Comparison of ENCODE assay signal across 15 cellular contexts in genomic region chr2:112642961-112643360, GRCh38. TPM values are rescaled to one million over a fixed set of nuclear protein-coding genes. Genes with fewer than 3 reads are reported as not detected.
DNase-seq lines count a peak whose midpoint lies in the region; ATAC-seq and TF ChIP-seq lines count a peak whose summit lies in the region.
"Had no signal": no experiment of that assay in that cellular context is flagged by ENCODE, and none has a peak within 500 bp of the region (broad histone marks: within the 10 kb centered on the region; RNA-seq: fewer than 3 reads in every experiment).

No MANE protein-coding gene starts in this region.

- no peak for DNase-seq in CD8-positive, alpha-beta T cell
- DNase-seq in HCT116 (ENCODE audit: low read depth, low spot score) (no peak), T-cell (no peak), myocyte (ENCODE audit: low read depth) (peak; percentile 73), vagina (ENCODE audit: extremely low spot score in 2 of 2) (no peak), NCI-H510A treated with DMSO at 0.1 percent for 48 hours (lab: John Stamatoyannopoulos, UW) (no peak), retina (no peak)
- DNase-seq: activated CD4-positive, CD25-positive, alpha-beta regulatory T cell treated with anti-CD3 and anti-CD28 coated beads, Interleukin-2, amount 50 U/mL, for 72 hours; NCI-H1105 treated with DMSO at 0.1 percent for 48 hours; NCI-H524 treated with DMSO at 0.1 percent for 48 hours; stimulated activated CD4-positive, alpha-beta T cell treated with anti-CD3 and anti-CD28 coated beads, Interleukin-4, amount 100 ng/mL, for 1 hour; T-helper 9 cell had no signal

- no TSS peak for BruUV-seq in HCT116 (replicated peaks; lab: Mats Ljungman, UMichigan)

- no peaks in the 10 kb centered on the region for H3K9me3 ChIP-seq in CD8-positive, alpha-beta T cell (ENCODE audit: low read length)
- H3K9me3 ChIP-seq in HCT116 (ENCODE audit: control insufficient read depth in 1 of 2, insufficient read depth in 1 of 2, low read depth in 1 of 2, low read length in 2 of 2): no peaks in the 10 kb centered on the region
- no peaks in the 10 kb centered on the region for H3K9me3 ChIP-seq in vagina
- H3K9me3 ChIP-seq: adrenal gland had no signal

- TF ChIP-seq CTCF in CD8-positive, alpha-beta T cell (IDR thresholded peaks at IDR 0.05): no peak
- no peak for TF ChIP-seq CTCF in HCT116 (IDR thresholded peaks at IDR 0.05 in 2 of 3, conservative IDR thresholded peaks at IDR 0.05 in 1 of 3; ENCODE audit: borderline replicate concordance in 1 of 3, insufficient read depth in 1 of 3, low read depth in 2 of 3, low read length in 2 of 3)
- no peak for TF ChIP-seq CTCF in vagina (IDR thresholded peaks at IDR 0.05)

- TF ChIP-seq RAD21 in HCT116 (IDR thresholded peaks at IDR 0.05; ENCODE audit: low read depth): no peak

- H3K4me1 ChIP-seq in CD8-positive, alpha-beta T cell (ENCODE audit: insufficient read depth, low read length): peaks cover 27% of the 10 kb centered on the region
- peaks cover 48 to 66% of the 10 kb centered on the region in 2 experiments for H3K4me1 ChIP-seq in HCT116 (ENCODE audit: control insufficient read depth in 1 of 2, insufficient read depth in 2 of 2, low read length in 2 of 2)
- H3K4me1 ChIP-seq in vagina: peaks cover 29% of the 10 kb centered on the region

- H2AFZ ChIP-seq in HCT116 (ENCODE audit: low read depth, low read length, poor library complexity, severe bottlenecking): no peak overlapping the region

- H3K79me2 ChIP-seq in HCT116 (ENCODE audit: insufficient read depth, low read length): peaks cover 22% of the 10 kb centered on the region

- RAD21 ChIA-PET in HCT116 (lab: Charles Lee; ENCODE audit: low non-redundant PET in 1 of 2, low total read pairs in 2 of 2, uncharacterized antibody in 2 of 2, unreplicated experiment in 2 of 2): no interaction called here

- no peak overlapping the region for H3K4me3 ChIP-seq in CD8-positive, alpha-beta T cell (ENCODE audit: low read depth, low read length)
- H3K4me3 ChIP-seq in HCT116 (replicated peaks in 1 of 2; ENCODE audit: low read depth in 1 of 2, low read length in 2 of 2): no peak overlapping the region
- no peak overlapping the region for H3K4me3 ChIP-seq in vagina
- H3K4me3 ChIP-seq: adrenal gland had no signal

- H3K4me1 Mint-ChIP-seq in CD8-positive, alpha-beta T cell (ENCODE audit: low read depth): peaks cover 38% of the 10 kb centered on the region
- peaks cover 30 to 37% (median 30%) of the 10 kb centered on the region in 3 donors for H3K4me1 Mint-ChIP-seq in T-cell

- H3K27ac Mint-ChIP-seq in CD8-positive, alpha-beta T cell: peak overlapping the region; percentile 11
- H3K27ac Mint-ChIP-seq in T-cell: peak overlapping the region; percentile 23 to 57
- H3K27ac Mint-ChIP-seq: activated T-helper 2 cell treated with anti-CD3 and anti-CD28 coated beads, Interferon-gamma antibody, Interleukin-2, Interleukin-4, amounts not matched to agents 10 μg/mL and 5 μg/mL and 100 μg/mL, durations not matched to agents 14 hours and 24 hours and 36 hours had no signal

- peak overlapping the region; percentile 95 for H3K4me2 ChIP-seq in HCT116 (ENCODE audit: low read length)

- CTCF ChIA-PET in CD8-positive, alpha-beta T cell (lab: Charles Lee): interaction anchor here (0.6 to 10.8 kb wide), 3 partner anchors 13 to 57 kb away, joined by 3 to 180 read pairs (median 6); no protein-coding TSS in a partner anchor
- CTCF ChIA-PET in HCT116 (lab: Charles Lee) (interaction anchor here (0.7 kb wide), 1 partner anchor 19 kb away, joined by 3 read pairs; no protein-coding TSS in a partner anchor), T-cell (lab: Charles Lee) (interaction anchor here in 1 of 2 donors (1.3 kb wide), 1 partner anchor 12 kb away, joined by 3 read pairs; no protein-coding TSS in a partner anchor)

- no peak for ATAC-seq in CD8-positive, alpha-beta T cell
- ATAC-seq in HCT116: no peak
- no peak for ATAC-seq in T-cell (replicated peaks in 1 of 4)
- ATAC-seq in GM19035 (IDR thresholded peaks at IDR 0.05; ENCODE audit: unreplicated experiment): no peak

- no peaks in the 10 kb centered on the region for H3K9me3 Mint-ChIP-seq in CD8-positive, alpha-beta T cell
- no peaks in the 10 kb centered on the region for H3K9me3 Mint-ChIP-seq in T-cell
- H3K9me3 Mint-ChIP-seq: activated T-helper 2 cell treated with anti-CD3 and anti-CD28 coated beads, Interferon-gamma antibody, Interleukin-2, Interleukin-4, amounts not matched to agents 10 μg/mL and 5 μg/mL and 100 μg/mL, durations not matched to agents 14 hours and 24 hours and 36 hours had no signal

- peaks cover 20% of the 10 kb centered on the region for H3K36me3 Mint-ChIP-seq in CD8-positive, alpha-beta T cell
- peaks cover 16% of the 10 kb centered on the region for H3K36me3 Mint-ChIP-seq in T-cell

- no peaks in the 10 kb centered on the region for H3K9me2 ChIP-seq in HCT116 (ENCODE audit: insufficient read depth)

- no peak for TF ChIP-seq POLR2A in HCT116 (IDR thresholded peaks at IDR 0.05; ENCODE audit: borderline replicate concordance, extremely low read depth, insufficient read depth, insufficient read length)
- TF ChIP-seq POLR2A in vagina (IDR thresholded peaks at IDR 0.05): no peak

- H3K27me3 ChIP-seq in CD8-positive, alpha-beta T cell (ENCODE audit: insufficient read depth, low read length): no peaks in the 10 kb centered on the region
- H3K27me3 ChIP-seq in HCT116 (ENCODE audit: insufficient read depth, low read length) (no peaks in the 10 kb centered on the region), vagina (no peaks in the 10 kb centered on the region)
- H3K27me3 ChIP-seq: adrenal gland had no signal

- H3K4me3 Mint-ChIP-seq in CD8-positive, alpha-beta T cell: no peak overlapping the region
- H3K4me3 Mint-ChIP-seq in T-cell: no peak overlapping the region

- H4K20me1 ChIP-seq in HCT116 (ENCODE audit: insufficient read depth): 0 out of 2 replicates have a peak, but pooled peaks cover 8% of the 10 kb centered on the region

- no peak overlapping the region for H3K27ac ChIP-seq in CD8-positive, alpha-beta T cell (ENCODE audit: low read depth, low read length)
- H3K27ac ChIP-seq in HCT116 (ENCODE audit: low read depth, low read length) (no peak overlapping the region), vagina (no peak overlapping the region)

- POLR2A ChIA-PET in CD8-positive, alpha-beta T cell (lab: Charles Lee): interaction anchor here (1.0 to 1.3 kb wide), 2 partner anchors 9 to 12 kb away, joined by 4 to 5 read pairs; no protein-coding TSS in a partner anchor
- POLR2A ChIA-PET in HCT116 (lab: Charles Lee): interaction anchor here (1.2 kb wide), 1 partner anchor 14 kb away, joined by 4 read pairs; no protein-coding TSS in a partner anchor
- POLR2A ChIA-PET in T-cell (lab: Charles Lee): no interaction called here

- no peaks in the 10 kb centered on the region for H3K36me3 ChIP-seq in CD8-positive, alpha-beta T cell (ENCODE audit: insufficient read depth, low read length)
- H3K36me3 ChIP-seq in HCT116 (ENCODE audit: control insufficient read depth in 1 of 2, insufficient read depth in 2 of 2, low read length in 2 of 2): peaks cover 6 to 14% of the 10 kb centered on the region in 2 experiments
- no peaks in the 10 kb centered on the region for H3K36me3 ChIP-seq in vagina
- H3K36me3 ChIP-seq: adrenal gland had no signal

- no peaks in the 10 kb centered on the region for H3K27me3 Mint-ChIP-seq in CD8-positive, alpha-beta T cell (ENCODE audit: low read depth)
- H3K27me3 Mint-ChIP-seq in T-cell: no peaks in the 10 kb centered on the region

- intact Hi-C loops in CD8-positive, alpha-beta T cell (cut with DNase I, micrococcal nuclease): loop anchor here in 1 of 2 experiments (10.0 kb wide), 2 partner anchors 588 to 1252 kb away; partner anchors contain the start of genes ACTR3 and TMEM87B
- intact Hi-C loops in HCT116 (cut with micrococcal nuclease): no loop called here
- intact Hi-C loops in vagina (cut with DNase I): no loop called here

- 0 out of 2 replicates have a peak overlapping the region, but pooled peaks have one; percentile 95 for H3K9ac ChIP-seq in HCT116 (ENCODE audit: low read length)

TF ChIP-seq in HCT116, 20 proteins besides CTCF, POLR2A, EP300 and RAD21:
- TF ChIP-seq ZNF274 (IDR thresholded peaks at IDR 0.05; ENCODE audit: low read depth, low read length): no peak
- TF ChIP-seq, protein P1, sequence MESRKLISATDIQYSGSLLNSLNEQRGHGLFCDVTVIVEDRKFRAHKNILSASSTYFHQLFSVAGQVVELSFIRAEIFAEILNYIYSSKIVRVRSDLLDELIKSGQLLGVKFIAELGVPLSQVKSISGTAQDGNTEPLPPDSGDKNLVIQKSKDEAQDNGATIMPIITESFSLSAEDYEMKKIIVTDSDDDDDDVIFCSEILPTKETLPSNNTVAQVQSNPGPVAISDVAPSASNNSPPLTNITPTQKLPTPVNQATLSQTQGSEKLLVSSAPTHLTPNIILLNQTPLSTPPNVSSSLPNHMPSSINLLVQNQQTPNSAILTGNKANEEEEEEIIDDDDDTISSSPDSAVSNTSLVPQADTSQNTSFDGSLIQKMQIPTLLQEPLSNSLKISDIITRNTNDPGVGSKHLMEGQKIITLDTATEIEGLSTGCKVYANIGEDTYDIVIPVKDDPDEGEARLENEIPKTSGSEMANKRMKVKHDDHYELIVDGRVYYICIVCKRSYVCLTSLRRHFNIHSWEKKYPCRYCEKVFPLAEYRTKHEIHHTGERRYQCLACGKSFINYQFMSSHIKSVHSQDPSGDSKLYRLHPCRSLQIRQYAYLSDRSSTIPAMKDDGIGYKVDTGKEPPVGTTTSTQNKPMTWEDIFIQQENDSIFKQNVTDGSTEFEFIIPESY (IDR thresholded peaks at IDR 0.05; ENCODE audit: extremely low read depth, insufficient replicate concordance, low read length): no peak
- TF ChIP-seq, protein P2, sequence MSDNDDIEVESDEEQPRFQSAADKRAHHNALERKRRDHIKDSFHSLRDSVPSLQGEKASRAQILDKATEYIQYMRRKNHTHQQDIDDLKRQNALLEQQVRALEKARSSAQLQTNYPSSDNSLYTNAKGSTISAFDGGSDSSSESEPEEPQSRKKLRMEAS (IDR thresholded peaks at IDR 0.05): no peak
- TF ChIP-seq FOSL1 (IDR thresholded peaks at IDR 0.05; ENCODE audit: low read depth): no peak
- TF ChIP-seq SIN3A (IDR thresholded peaks at IDR 0.05; ENCODE audit: low read depth): no peak
- TF ChIP-seq EZH2 (IDR thresholded peaks at IDR 0.05): no peak
- no peak for TF ChIP-seq POLR2AphosphoS5 (IDR thresholded peaks at IDR 0.05; ENCODE audit: low read depth, low read length)
TF ChIP-seq in HCT116: peak in this region for 0.

RNA-seq across cellular contexts. Expression of gene SLC20A1, which starts 2.8 kb away (rescaled TPM):
- 100 to 1,000 TPM; 144 to 145 TPM for total RNA-seq in CD8-positive, alpha-beta T cell
- total RNA-seq in HCT116 (2021; ENCODE audit: unreplicated experiment) (154 TPM), T-cell (100 to 1,000 TPM in 2 of 5 donors, 10 to 100 TPM in 3; 65.8 to 135 (median 83.0) TPM), myocyte (22.9 and 36.8 TPM in 2 replicates), vagina (36.6 TPM)
- polyA plus RNA-seq in HCT116 (2012): 71.6 and 77.7 TPM in 2 replicates
- 125 TPM for polyA plus RNA-seq in myocyte (2012)

RNA-seq across cellular contexts. Expression of gene CHCHD5, which starts 58.6 kb away (rescaled TPM):
- 10 to 100 TPM; 12.0 to 15.5 TPM for total RNA-seq in CD8-positive, alpha-beta T cell
- total RNA-seq in HCT116 (2021; ENCODE audit: unreplicated experiment): 49.8 TPM
- 83.8 and 98.8 TPM in 2 replicates for polyA plus RNA-seq in HCT116 (2012)
- total RNA-seq in T-cell: 10 to 100 TPM; 16.4 to 30.1 (median 24.7) TPM
- 20.9 and 21.6 TPM in 2 replicates for total RNA-seq in myocyte
- 65.0 TPM for polyA plus RNA-seq in myocyte (2012)
- total RNA-seq in vagina: 30.7 TPM

Comparison
In these comparisons a context has a peak if more than half of its experiments do, and no peak if none do; other contexts are left out.
1. POLR2A ChIA-PET loops: an anchor here in CD8-positive, alpha-beta T cell (1.0 to 1.3 kb wide) and HCT116 (1.2 kb wide); none called in T-cell.